15 cellular contexts compared by ENCODE assay signal in genomic region chr16:57192720-57193486, GRCh38. TPM values are rescaled to one million over a fixed set of nuclear protein-coding genes. Genes with fewer than 3 reads are reported as not detected.
DNase-seq lines count a peak whose midpoint lies in the region; ATAC-seq and TF ChIP-seq lines count a peak whose summit lies in the region.
"Had no signal": no experiment of that assay in that cellular context is flagged by ENCODE, and none has a peak within 500 bp of the region (broad histone marks: within the 10 kb centered on the region; RNA-seq: fewer than 3 reads in every experiment).

No MANE protein-coding gene starts in this region.

- CTCF ChIA-PET in GM10248 (lab: Yijun Ruan, JAX) = interaction anchor here (1.5 kb wide), 1 partner anchor 10 kb away, joined by 4 read pairs; no protein-coding TSS in a partner anchor

- peak overlapping the region; percentile 34 for H3K4me3 Mint-ChIP-seq in chondrocyte (ENCODE audit: unreplicated experiment)
- H3K4me3 Mint-ChIP-seq: CD4-positive, alpha-beta T cell had no signal

- H3K27me3 ChIP-seq in trophoblast cell (ENCODE audit: insufficient read depth, low read length) = no peaks in the 10 kb centered on the region
- H3K27me3 ChIP-seq: Peyer's patch, stomach had no signal

- H3K4me1 ChIP-seq in trophoblast cell (ENCODE audit: control insufficient read depth in 1 of 2, insufficient read depth in 2 of 2, low read length in 2 of 2) = peaks cover 5 to 10% of the 10 kb centered on the region in 2 experiments

- H2AK5ac ChIP-seq in trophoblast cell (ENCODE audit: low read length) = no peak overlapping the region

- H2BK120ac ChIP-seq in trophoblast cell (ENCODE audit: insufficient read depth, low read length, poor library complexity) = no peak overlapping the region

- no peak overlapping the region for H4K91ac ChIP-seq in trophoblast cell (ENCODE audit: low read depth, low read length)

- POLR2A ChIA-PET in GM10248 (lab: Yijun Ruan, JAX) = interaction anchor here (0.7 kb wide), 1 partner anchor 111 kb away, joined by 3 read pairs; no protein-coding TSS in a partner anchor

- H3K27me3 Mint-ChIP-seq in chondrocyte (ENCODE audit: low read depth) = no peaks in the 10 kb centered on the region
- H3K27me3 Mint-ChIP-seq: CD4-positive, alpha-beta T cell had no signal

- H3K9me3 Mint-ChIP-seq in chondrocyte (ENCODE audit: low read depth) = no peaks in the 10 kb centered on the region
- H3K9me3 Mint-ChIP-seq: CD4-positive, alpha-beta T cell had no signal

- H2AFZ ChIP-seq in trophoblast cell (ENCODE audit: insufficient read depth, low read length, poor library complexity) = no peak overlapping the region

- H3K18ac ChIP-seq in trophoblast cell (ENCODE audit: low read length) = no peak overlapping the region

- no peak overlapping the region for H2BK12ac ChIP-seq in trophoblast cell (ENCODE audit: low read length)

- peak overlapping the region; percentile 56 for H3K27ac ChIP-seq in trophoblast cell (ENCODE audit: low read depth, low read length)
- H3K27ac ChIP-seq: Peyer's patch, psoas muscle had no signal

- no peak overlapping the region for H2BK5ac ChIP-seq in trophoblast cell (ENCODE audit: low read depth, low read length, poor library complexity)

- ATAC-seq in GM19351 (IDR thresholded peaks at IDR 0.05; ENCODE audit: unreplicated experiment) (no peak), GM21717 (IDR thresholded peaks at IDR 0.05; ENCODE audit: unreplicated experiment) (no peak), GM21576 (IDR thresholded peaks at IDR 0.05; ENCODE audit: unreplicated experiment) (no peak)
- ATAC-seq: psoas muscle had no signal

- H3K9me3 ChIP-seq in trophoblast cell (ENCODE audit: insufficient read depth, low read depth, low read length) = no peaks in the 10 kb centered on the region
- H3K9me3 ChIP-seq: Peyer's patch, psoas muscle, stomach had no signal

- peak; percentile 25 for DNase-seq in GM10248 (ENCODE audit: extremely low spot score)
- peak; percentile 58 for DNase-seq in M059J (ENCODE audit: low read depth)
- no peak for DNase-seq in chondrocyte (ENCODE audit: low spot score)
- DNase-seq in trophoblast cell = peak in 1 of 2 donors; percentile 63
- no peak for DNase-seq in H4 (ENCODE audit: low spot score)
- DNase-seq: CD4-positive, alpha-beta T cell; central memory CD4-positive, alpha-beta T cell; GOT3; NCI-H1092; Peyer's patch; psoas muscle; stomach had no signal

- H3K14ac ChIP-seq in trophoblast cell (ENCODE audit: low read length) = no peak overlapping the region

- no peak overlapping the region for H3K9ac ChIP-seq in trophoblast cell (ENCODE audit: low read length)

- no peak overlapping the region for H4K8ac ChIP-seq in trophoblast cell (ENCODE audit: low read depth, low read length)

- no CpG with 5 or more reads among the region's 7 CpGs for WGBS in trophoblast cell (ENCODE audit: extremely low coverage, insufficient coverage, insufficient read length)

- peak overlapping the region; percentile 88 for H3K27ac Mint-ChIP-seq in chondrocyte (ENCODE audit: unreplicated experiment)
- H3K27ac Mint-ChIP-seq: CD4-positive, alpha-beta T cell had no signal

- no peak overlapping the region for H3K23ac ChIP-seq in trophoblast cell (ENCODE audit: low read length)

- peaks cover 6% of the 10 kb centered on the region for H3K79me1 ChIP-seq in trophoblast cell (ENCODE audit: low read length)

- H3K4me3 ChIP-seq in trophoblast cell (ENCODE audit: low read depth, low read length) = no peak overlapping the region
- H3K4me3 ChIP-seq: Peyer's patch, psoas muscle, stomach had no signal

- no peak for TF ChIP-seq CTCF in GM10248 (IDR thresholded peaks at IDR 0.05; ENCODE audit: control extremely low read depth, extremely low read depth, low read depth, missing control alignments)
- TF ChIP-seq CTCF in chondrocyte (IDR thresholded peaks at IDR 0.05) = no peak

- no peak overlapping the region for H4K12ac ChIP-seq in trophoblast cell (ENCODE audit: low read depth, low read length)

- no peak overlapping the region for H3K4me2 ChIP-seq in trophoblast cell (ENCODE audit: low read length)

- H3K36me3 ChIP-seq in trophoblast cell (ENCODE audit: control insufficient read depth in 1 of 2, insufficient read depth in 2 of 2, low read length in 2 of 2) = peaks cover 3 to 5% of the 10 kb centered on the region in 2 experiments
- H3K36me3 ChIP-seq: Peyer's patch, stomach had no signal

- H3K4me1 Mint-ChIP-seq in chondrocyte (ENCODE audit: low read depth) = peaks cover 79% of the 10 kb centered on the region

- no peak overlapping the region for H3K4ac ChIP-seq in trophoblast cell (ENCODE audit: low read depth, low read length)

- peaks cover 5% of the 10 kb centered on the region for H3K79me2 ChIP-seq in trophoblast cell (ENCODE audit: control insufficient read depth, insufficient read depth, low read length, poor library complexity)

- H3K36me3 Mint-ChIP-seq in chondrocyte (ENCODE audit: low read depth) = no peaks in the 10 kb centered on the region

RNA-seq across cellular contexts. Expression of gene RSPRY1, which starts 6.8 kb away (rescaled TPM):
- 27.8 and 34.9 TPM in 2 replicates for total RNA-seq in M059J (2014; rRNA removed; shearing (Covaris generic))
- 38.9 to 48.7 TPM (median 42.6 TPM) in 3 replicates for total RNA-seq in chondrocyte
- polyA plus RNA-seq in trophoblast cell (2013) = 46.5 and 46.7 TPM in 2 replicates
- total RNA-seq in H4 (2014; rRNA removed; shearing (Covaris generic)) = 25.1 and 28.6 TPM in 2 replicates

RNA-seq across cellular contexts. Expression of gene PSME3IP1, which starts 7.1 kb away (rescaled TPM):
- 123 and 147 TPM in 2 replicates for total RNA-seq in M059J (2014; rRNA removed; shearing (Covaris generic))
- 51.3 to 65.5 TPM (median 56.8 TPM) in 3 replicates for total RNA-seq in chondrocyte
- 75.9 and 77.8 TPM in 2 replicates for polyA plus RNA-seq in trophoblast cell (2013)
- 104 and 139 TPM in 2 replicates for total RNA-seq in H4 (2014; rRNA removed; shearing (Covaris generic))

RNA-seq across cellular contexts. Expression of gene ARL2BP, which starts 52.2 kb away (rescaled TPM):
- total RNA-seq in M059J (2014; rRNA removed; shearing (Covaris generic)) = 104 and 120 TPM in 2 replicates
- 69.5 to 89.1 TPM (median 70.1 TPM) in 3 replicates for total RNA-seq in chondrocyte
- 26.3 and 26.9 TPM in 2 replicates for polyA plus RNA-seq in trophoblast cell (2013)
- 98.4 and 100 TPM in 2 replicates for total RNA-seq in H4 (2014; rRNA removed; shearing (Covaris generic))

Comparison
In these comparisons a context has a peak if more than half of its experiments do, and no peak if none do; other contexts are left out.
1. DNase-seq: peak in GM10248 (single experiment) and M059J (single experiment); none in chondrocyte (single experiment) and H4 (single experiment).